In genomic region chr3:143121240-143122088, GRCh38 we compare ENCODE assay signal across 8 cellular contexts. TPM values are rescaled to one million over a fixed set of nuclear protein-coding genes. Genes with fewer than 3 reads are reported as not detected.
DNase-seq lines count a peak whose midpoint lies in the region; ATAC-seq and TF ChIP-seq lines count a peak whose summit lies in the region.

No MANE protein-coding gene starts in this region.

- H3K4me1 Mint-ChIP-seq in CD4-positive, CD25-positive, alpha-beta regulatory T cell, result peaks cover 23 to 69% (median 43%) of the 10 kb centered on the region in 4 donors

- H3K27ac ChIP-seq in CD4-positive, CD25-positive, alpha-beta regulatory T cell (ENCODE audit: insufficient read depth, low read length, poor library complexity, severe bottlenecking), result no peak overlapping the region
- peak overlapping the region in 2 of 4 donors; percentile 85 to 89 for H3K27ac ChIP-seq in Peyer's patch
- H3K27ac ChIP-seq in right atrium auricular region, result no peak overlapping the region
- no peak overlapping the region for H3K27ac ChIP-seq in gastrocnemius medialis

- H3K27me3 Mint-ChIP-seq in CD4-positive, CD25-positive, alpha-beta regulatory T cell, result no peaks in the 10 kb centered on the region

- H3K4me3 Mint-ChIP-seq in CD4-positive, CD25-positive, alpha-beta regulatory T cell, result peak overlapping the region; percentile 84 to 98 (median 90)

- H3K4me1 ChIP-seq in CD4-positive, CD25-positive, alpha-beta regulatory T cell (ENCODE audit: control insufficient read depth, insufficient read depth, low read length, poor library complexity, severe bottlenecking), result peaks cover 30% of the 10 kb centered on the region
- peaks cover 0 to 21% (median 4%) of the 10 kb centered on the region in 4 donors for H3K4me1 ChIP-seq in Peyer's patch
- H3K4me1 ChIP-seq in right atrium auricular region, result peaks cover 0 to 18% of the 10 kb centered on the region in 2 donors
- no peaks in the 10 kb centered on the region for H3K4me1 ChIP-seq in gastrocnemius medialis

- intact Hi-C loops in gastrocnemius medialis (cut with DNase I; ENCODE audit: low total_unique reads), result loop anchor here (10.0 kb wide), 1 partner anchor 523 kb away; no protein-coding TSS in a partner anchor

- H3K4me3 ChIP-seq in CD4-positive, CD25-positive, alpha-beta regulatory T cell (ENCODE audit: low read depth, low read length), result peak overlapping the region; percentile 31
- peak overlapping the region; percentile 64 to 84 (median 76) for H3K4me3 ChIP-seq in Peyer's patch
- peak overlapping the region; percentile 54 to 74 for H3K4me3 ChIP-seq in right atrium auricular region
- H3K4me3 ChIP-seq in gastrocnemius medialis, result peak overlapping the region; percentile 36 to 84 (median 70)

- TF ChIP-seq POLR2A in Peyer's patch (IDR thresholded peaks at IDR 0.05) (no peak), gastrocnemius medialis (IDR thresholded peaks at IDR 0.05) (no peak)

- no peaks in the 10 kb centered on the region for H3K9me3 Mint-ChIP-seq in CD4-positive, CD25-positive, alpha-beta regulatory T cell

- TF ChIP-seq CTCF in Peyer's patch (IDR thresholded peaks at IDR 0.05), result peak in 5 of 6 experiments; percentile 12 to 40 (median 31)
- TF ChIP-seq CTCF in right atrium auricular region (IDR thresholded peaks at IDR 0.05), result peak in 1 of 2 donors; percentile 60
- peak in 3 of 5 experiments; percentile 17 to 31 (median 24) for TF ChIP-seq CTCF in gastrocnemius medialis (IDR thresholded peaks at IDR 0.05 in 4 of 5, conservative IDR thresholded peaks at IDR 0.05 in 1 of 5)

- in situ Hi-C loops in gastrocnemius medialis (cut with MboI; ENCODE audit: low sequenced_read_pairs in 4 of 4), result no loop called here

- ATAC-seq in CD4-positive, CD25-positive, alpha-beta regulatory T cell (ENCODE audit: low read depth in 2 of 2), result peak; percentile 62 to 63
- ATAC-seq in GM21515 (IDR thresholded peaks at IDR 0.05; ENCODE audit: unreplicated experiment), result peak; percentile 15
- ATAC-seq in gastrocnemius medialis, result no peak

- H3K9me3 ChIP-seq in CD4-positive, CD25-positive, alpha-beta regulatory T cell (ENCODE audit: control insufficient read depth in 2 of 2, low read length in 2 of 2), result no peaks in the 10 kb centered on the region
- H3K9me3 ChIP-seq in Peyer's patch (no peaks in the 10 kb centered on the region), right atrium auricular region (no peaks in the 10 kb centered on the region), gastrocnemius medialis (no peaks in the 10 kb centered on the region)

- H3K36me3 ChIP-seq in CD4-positive, CD25-positive, alpha-beta regulatory T cell (ENCODE audit: control insufficient read depth, insufficient read depth, low read length), result no peaks in the 10 kb centered on the region
- H3K36me3 ChIP-seq in Peyer's patch, result no peaks in the 10 kb centered on the region
- H3K36me3 ChIP-seq in right atrium auricular region, result no peaks in the 10 kb centered on the region
- no peaks in the 10 kb centered on the region for H3K36me3 ChIP-seq in gastrocnemius medialis

- no peaks in the 10 kb centered on the region for H3K27me3 ChIP-seq in CD4-positive, CD25-positive, alpha-beta regulatory T cell (ENCODE audit: control insufficient read depth, insufficient read depth, low read length)
- no peaks in the 10 kb centered on the region for H3K27me3 ChIP-seq in Peyer's patch
- H3K27me3 ChIP-seq in right atrium auricular region, result peaks cover 0 to 7% of the 10 kb centered on the region in 2 donors
- peaks cover 21 to 28% (median 22%) of the 10 kb centered on the region in 3 donors for H3K27me3 ChIP-seq in gastrocnemius medialis

- no peaks in the 10 kb centered on the region for H3K36me3 Mint-ChIP-seq in CD4-positive, CD25-positive, alpha-beta regulatory T cell

- DNase-seq in CD4-positive, CD25-positive, alpha-beta regulatory T cell, result peak; percentile 35 to 80 (median 80)
- DNase-seq in Peyer's patch, result peak; percentile 54 to 84 (median 67)
- peak; percentile 76 for DNase-seq in activated naive CD4-positive, alpha-beta T cell treated with anti-CD3 and anti-CD28 coated beads, Interleukin-2, amount 50 U/mL, for 16 hours
- no peak for DNase-seq in right atrium auricular region (ENCODE audit: low spot score)
- no peak for DNase-seq in gastrocnemius medialis
- no peak for DNase-seq in HT-29 (ENCODE audit: low spot score)
- DNase-seq in NCI-H2081 (lab: John Stamatoyannopoulos, UW), result no peak

- peak overlapping the region in 2 of 3 donors; percentile 70 to 87 for H3K27ac Mint-ChIP-seq in CD4-positive, CD25-positive, alpha-beta regulatory T cell

RNA-seq across cellular contexts. Expression of gene CHST2, which starts 1.9 kb away (rescaled TPM):
- 4.9 TPM for total RNA-seq in CD4-positive, CD25-positive, alpha-beta regulatory T cell
- polyA plus RNA-seq in CD4-positive, CD25-positive, alpha-beta regulatory T cell, result 1 to 10 TPM; 4.3 to 6.0 (median 5.2) TPM
- 10 to 100 TPM in 1 of 4 donors, 1 to 10 TPM in 3; 2.8 to 20.6 (median 7.9) TPM for total RNA-seq in Peyer's patch
- 1 to 10 TPM; 2.3 to 4.8 TPM for total RNA-seq in right atrium auricular region
- total RNA-seq in gastrocnemius medialis, result 1 to 10 TPM in 3 of 4 donors, under 1 TPM in 1; 0.41 to 2.9 (median 1.8) TPM
- not detected in 2 replicates for total RNA-seq in HT-29 (2014; rRNA removed; shearing (Covaris generic))

Comparison
In these comparisons a context has a peak if more than half of its experiments do, and no peak if none do; other contexts are left out.
1. ATAC-seq: peak in CD4-positive, CD25-positive, alpha-beta regulatory T cell (2 of 2) and GM21515 (single experiment); none in gastrocnemius medialis (0 of 2).
2. DNase-seq: peak in CD4-positive, CD25-positive, alpha-beta regulatory T cell (3 of 3), Peyer's patch (3 of 3) and activated naive CD4-positive, alpha-beta T cell treated with anti-CD3 and anti-CD28 coated beads, Interleukin-2, amount 50 U/mL, for 16 hours (single experiment); none in right atrium auricular region (single experiment), gastrocnemius medialis (0 of 2), HT-29 (single experiment) and NCI-H2081 (0 of 2).
3. Peak in every context shown above with its lines, with median percentiles within 50 percentile points of each other: H3K4me3 ChIP-seq.